13 cellular contexts compared by ENCODE assay signal in genomic region chr3:53250881-53251605, GRCh38. TPM values are rescaled to one million over a fixed set of nuclear protein-coding genes. Genes with fewer than 3 reads are reported as not detected.
A peak's percentile ranks its signal among the peaks of the same experiment; 100 is the strongest.
DNase-seq lines count a peak whose midpoint lies in the region; ATAC-seq and TF ChIP-seq lines count a peak whose summit lies in the region.
"Had no signal": no experiment of that assay in that cellular context is flagged by ENCODE, and none has a peak within 500 bp of the region (broad histone marks: within the 10 kb centered on the region; RNA-seq: fewer than 3 reads in every experiment).

No MANE protein-coding gene starts in this region.

- H3K27me3 Mint-ChIP-seq in activated naive CD8-positive, alpha-beta T cell = no peaks in the 10 kb centered on the region
- H3K27me3 Mint-ChIP-seq in activated naive CD8-positive, alpha-beta T cell treated with anti-CD3 and anti-CD28 coated beads, Interleukin-2, amount 50 U/mL, for 24 hours = no peaks in the 10 kb centered on the region
- no peaks in the 10 kb centered on the region for H3K27me3 Mint-ChIP-seq in activated B cell treated with CpG ODN at 0.5 μM for 24 hours
- no peaks in the 10 kb centered on the region for H3K27me3 Mint-ChIP-seq in effector memory CD8-positive, alpha-beta T cell
- H3K27me3 Mint-ChIP-seq: activated T-cell treated with anti-CD3 and anti-CD28 coated beads, Interleukin-2, amount 50 U/mL, for 24 hours had no signal

- H3K4me1 ChIP-seq in gastroesophageal sphincter (peaks cover 0 to 75% (median 33%) of the 10 kb centered on the region in 3 donors), stomach (peaks cover 37 to 78% (median 63%) of the 10 kb centered on the region in 4 donors)

- H3K4me3 ChIP-seq in gastroesophageal sphincter (no peak overlapping the region), stomach (no peak overlapping the region)
- H3K4me3 ChIP-seq: SJSA1 had no signal

- H3K9me3 ChIP-seq in gastroesophageal sphincter (no peaks in the 10 kb centered on the region), stomach (no peaks in the 10 kb centered on the region)
- H3K9me3 ChIP-seq: SJSA1 had no signal

- H3K27ac ChIP-seq in gastroesophageal sphincter (peak overlapping the region in 3 of 4 donors; percentile 10 to 45 (median 20)), stomach (peak overlapping the region in 3 of 5 donors; percentile 3 to 85 (median 69))
- H3K27ac ChIP-seq: SJSA1 had no signal

- intact Hi-C loops in activated B cell treated with CpG ODN at 0.5 μM for 24 hours (cut with micrococcal nuclease) = loop anchor here (5.0 kb wide), 1 partner anchor 34 kb away; no protein-coding TSS in a partner anchor
- intact Hi-C loops in stomach (cut with DNase I; ENCODE audit: low total_unique reads) = no loop called here

- no peak for TF ChIP-seq POLR2A in gastroesophageal sphincter (IDR thresholded peaks at IDR 0.05)
- TF ChIP-seq POLR2A in stomach (IDR thresholded peaks at IDR 0.05) = no peak

- 60% methylated on average over 1 of the region's 4 CpGs; no CpG with 5 or more reads in 1 of the 2 donors for WGBS in gastroesophageal sphincter (ENCODE audit: low coverage in 1 of 2), 2 donors
- 72 to 100% (median 86%) methylated on average over 4 of the region's 4 CpGs for WGBS in stomach, 5 donors

- H3K4me3 Mint-ChIP-seq in activated naive CD8-positive, alpha-beta T cell = peak overlapping the region; percentile 42
- H3K4me3 Mint-ChIP-seq in activated naive CD8-positive, alpha-beta T cell treated with anti-CD3 and anti-CD28 coated beads, Interleukin-2, amount 50 U/mL, for 24 hours = no peak overlapping the region
- no peak overlapping the region for H3K4me3 Mint-ChIP-seq in activated B cell treated with CpG ODN at 0.5 μM for 24 hours
- H3K4me3 Mint-ChIP-seq in effector memory CD8-positive, alpha-beta T cell = no peak overlapping the region
- H3K4me3 Mint-ChIP-seq: activated T-cell treated with anti-CD3 and anti-CD28 coated beads, Interleukin-2, amount 50 U/mL, for 24 hours had no signal

- peaks cover 6% of the 10 kb centered on the region for H3K36me3 Mint-ChIP-seq in activated naive CD8-positive, alpha-beta T cell
- peaks cover 40% of the 10 kb centered on the region for H3K36me3 Mint-ChIP-seq in activated naive CD8-positive, alpha-beta T cell treated with anti-CD3 and anti-CD28 coated beads, Interleukin-2, amount 50 U/mL, for 24 hours (ENCODE audit: low read depth)
- peaks cover 3% of the 10 kb centered on the region for H3K36me3 Mint-ChIP-seq in activated B cell treated with CpG ODN at 0.5 μM for 24 hours (ENCODE audit: low read depth)
- H3K36me3 Mint-ChIP-seq in effector memory CD8-positive, alpha-beta T cell (ENCODE audit: insufficient read depth) = peaks cover 8% of the 10 kb centered on the region

- DNase-seq in activated naive CD8-positive, alpha-beta T cell treated with anti-CD3 and anti-CD28 coated beads, Interleukin-2, amount 50 U/mL, for 24 hours = no peak
- DNase-seq in activated B cell treated with CpG ODN at 0.5 μM for 24 hours (no peak), stomach (no peak), NCI-H446 (lab: John Stamatoyannopoulos, UW) (no peak), NCI-H1417 (lab: John Stamatoyannopoulos, UW) (no peak)
- DNase-seq in effector memory CD8-positive, alpha-beta T cell = no peak
- DNase-seq: activated T-cell treated with anti-CD3 and anti-CD28 coated beads, Interleukin-2, amount 50 U/mL, for 24 hours; midbrain; NCI-H2081; stimulated activated CD4-positive, alpha-beta T cell treated with anti-CD3 and anti-CD28 coated beads, Interleukin-4, amount 100 ng/mL, for 24 hours had no signal

- no peaks in the 10 kb centered on the region for H3K9me3 Mint-ChIP-seq in activated naive CD8-positive, alpha-beta T cell (ENCODE audit: low read depth)
- no peaks in the 10 kb centered on the region for H3K9me3 Mint-ChIP-seq in activated naive CD8-positive, alpha-beta T cell treated with anti-CD3 and anti-CD28 coated beads, Interleukin-2, amount 50 U/mL, for 24 hours
- H3K9me3 Mint-ChIP-seq in activated B cell treated with CpG ODN at 0.5 μM for 24 hours = no peaks in the 10 kb centered on the region
- H3K9me3 Mint-ChIP-seq in effector memory CD8-positive, alpha-beta T cell = no peaks in the 10 kb centered on the region
- H3K9me3 Mint-ChIP-seq: activated T-cell treated with anti-CD3 and anti-CD28 coated beads, Interleukin-2, amount 50 U/mL, for 24 hours had no signal

- no peak overlapping the region for H3K27ac Mint-ChIP-seq in activated naive CD8-positive, alpha-beta T cell
- H3K27ac Mint-ChIP-seq in activated naive CD8-positive, alpha-beta T cell treated with anti-CD3 and anti-CD28 coated beads, Interleukin-2, amount 50 U/mL, for 24 hours = no peak overlapping the region
- peak overlapping the region; percentile 57 for H3K27ac Mint-ChIP-seq in activated B cell treated with CpG ODN at 0.5 μM for 24 hours
- H3K27ac Mint-ChIP-seq in effector memory CD8-positive, alpha-beta T cell = peak overlapping the region in 1 of 2 donors; percentile 57
- H3K27ac Mint-ChIP-seq: activated T-cell treated with anti-CD3 and anti-CD28 coated beads, Interleukin-2, amount 50 U/mL, for 24 hours had no signal

- ATAC-seq in activated naive CD8-positive, alpha-beta T cell treated with anti-CD3 and anti-CD28 coated beads, Interleukin-2, amount 50 U/mL, for 24 hours = no peak
- ATAC-seq in activated B cell treated with CpG ODN at 0.5 μM for 24 hours (ENCODE audit: low read depth) = no peak
- no peak for ATAC-seq in gastroesophageal sphincter
- no peak for ATAC-seq in effector memory CD8-positive, alpha-beta T cell (replicated peaks)

- no peaks in the 10 kb centered on the region for H3K27me3 ChIP-seq in gastroesophageal sphincter
- H3K27me3 ChIP-seq in stomach = no peaks in the 10 kb centered on the region
- H3K27me3 ChIP-seq: SJSA1 had no signal

- TF ChIP-seq EP300 in gastroesophageal sphincter (IDR thresholded peaks at IDR 0.05) (no peak), stomach (IDR thresholded peaks at IDR 0.05) (no peak)

- H3K36me3 ChIP-seq in gastroesophageal sphincter (peaks cover 0 to 1% of the 10 kb centered on the region in 2 donors), stomach (peaks cover 0 to 5% (median 1%) of the 10 kb centered on the region in 4 donors)

- POLR2A ChIA-PET in activated B cell treated with CpG ODN at 0.5 μM for 24 hours (lab: Charles Lee) = no interaction called here

- CTCF ChIA-PET in activated B cell treated with CpG ODN at 0.5 μM for 24 hours (lab: Charles Lee) = interaction anchor here (1.4 kb wide), 1 partner anchor 87 kb away, joined by 3 read pairs; no protein-coding TSS in a partner anchor

- H3K4me1 Mint-ChIP-seq in activated naive CD8-positive, alpha-beta T cell (ENCODE audit: low read depth) = peaks cover 57% of the 10 kb centered on the region
- H3K4me1 Mint-ChIP-seq in activated naive CD8-positive, alpha-beta T cell treated with anti-CD3 and anti-CD28 coated beads, Interleukin-2, amount 50 U/mL, for 24 hours = peaks cover 62% of the 10 kb centered on the region
- H3K4me1 Mint-ChIP-seq in activated B cell treated with CpG ODN at 0.5 μM for 24 hours = peaks cover 72% of the 10 kb centered on the region
- peaks cover 38 to 55% of the 10 kb centered on the region in 2 donors for H3K4me1 Mint-ChIP-seq in effector memory CD8-positive, alpha-beta T cell (ENCODE audit: low read depth in 2 of 2)

- TF ChIP-seq CTCF in activated B cell treated with CpG ODN at 0.5 μM for 24 hours (IDR thresholded peaks at IDR 0.05) (no peak), gastroesophageal sphincter (IDR thresholded peaks at IDR 0.05) (no peak), stomach (IDR thresholded peaks at IDR 0.05) (no peak)

RNA-seq across cellular contexts. Expression of gene TKT, which starts 4.8 kb away (rescaled TPM):
- total RNA-seq in activated B cell treated with CpG ODN at 0.5 μM for 24 hours (154 TPM in 2 replicates), gastroesophageal sphincter (100 to 1,000 TPM; 218 to 386 (median 278) TPM), stomach (100 to 1,000 TPM in 3 of 5 donors, 10 to 100 TPM in 2; 88.3 to 247 (median 162) TPM)
- polyA plus RNA-seq in stomach = 100 to 1,000 TPM in 2 of 3 donors, 10 to 100 TPM in 1; 84.9 to 385 (median 118) TPM
